In genomic region chr12:4214912-4215861, GRCh38 we compare ENCODE assay signal across 8 cellular contexts. TPM values are rescaled to one million over a fixed set of nuclear protein-coding genes. Genes with fewer than 3 reads are reported as not detected.
DNase-seq lines count a peak whose midpoint lies in the region; ATAC-seq and TF ChIP-seq lines count a peak whose summit lies in the region.
"Had no signal": no experiment of that assay in that cellular context is flagged by ENCODE, and none has a peak within 500 bp of the region (broad histone marks: within the 10 kb centered on the region; RNA-seq: fewer than 3 reads in every experiment).

No MANE protein-coding gene starts in this region.

- peaks cover 9% of the 10 kb centered on the region for H3K4me1 ChIP-seq in SJCRH30
- H3K4me1 ChIP-seq: vagina had no signal

- H3K27me3 ChIP-seq in SJCRH30, result no peaks in the 10 kb centered on the region
- H3K27me3 ChIP-seq: vagina had no signal

- TF ChIP-seq POLR2A in erythroblast (IDR thresholded peaks at IDR 0.05; ENCODE audit: low read length), result no peak

- ATAC-seq in GM19035 (IDR thresholded peaks at IDR 0.05; ENCODE audit: unreplicated experiment) (peak; percentile 73), HG02973 (IDR thresholded peaks at IDR 0.05; ENCODE audit: unreplicated experiment) (peak; percentile 57)

- H3K36me3 ChIP-seq in SJCRH30, result no peaks in the 10 kb centered on the region
- H3K36me3 ChIP-seq: vagina had no signal

- 0 out of 2 replicates have a peak, but pooled peaks cover 5% of the 10 kb centered on the region for H3K9me3 ChIP-seq in SJCRH30 (replicated peaks)
- H3K9me3 ChIP-seq: vagina had no signal

- no peak overlapping the region for H3K4me3 ChIP-seq in SJCRH30
- H3K4me3 ChIP-seq: vagina had no signal

- peak; percentile 21 to 38 for DNase-seq in SJCRH30
- peak; percentile 75 to 84 for DNase-seq in erythroblast (lab: John Stamatoyannopoulos, UW)
- peak; percentile 57 for DNase-seq in stimulated activated CD4-positive, alpha-beta T cell treated with anti-CD3 and anti-CD28 coated beads, Interleukin-1b, Interleukin-23, amount 100 ng/mL, for 48 hours
- DNase-seq in kidney tubule cell (ENCODE audit: low spot score), result no peak
- DNase-seq in effector CD8-positive, alpha-beta T cell (lab: John Stamatoyannopoulos, UW), result no peak

- no peak overlapping the region for H3K27ac ChIP-seq in SJCRH30
- H3K27ac ChIP-seq: vagina had no signal

RNA-seq across cellular contexts. Expression of gene CCND2, which starts 58.4 kb away (rescaled TPM):
- 968 and 987 TPM in 2 replicates for total RNA-seq in SJCRH30 (2014; rRNA removed; shearing (Covaris generic))

Comparison
In these comparisons a context has a peak if more than half of its experiments do, and no peak if none do; other contexts are left out.
1. DNase-seq: peak in SJCRH30 (2 of 2), erythroblast (2 of 2) and stimulated activated CD4-positive, alpha-beta T cell treated with anti-CD3 and anti-CD28 coated beads, Interleukin-1b, Interleukin-23, amount 100 ng/mL, for 48 hours (single experiment); none in kidney tubule cell (single experiment) and effector CD8-positive, alpha-beta T cell (single experiment).